29 cellular contexts compared by ENCODE assay signal in the genomic region with DNA sequence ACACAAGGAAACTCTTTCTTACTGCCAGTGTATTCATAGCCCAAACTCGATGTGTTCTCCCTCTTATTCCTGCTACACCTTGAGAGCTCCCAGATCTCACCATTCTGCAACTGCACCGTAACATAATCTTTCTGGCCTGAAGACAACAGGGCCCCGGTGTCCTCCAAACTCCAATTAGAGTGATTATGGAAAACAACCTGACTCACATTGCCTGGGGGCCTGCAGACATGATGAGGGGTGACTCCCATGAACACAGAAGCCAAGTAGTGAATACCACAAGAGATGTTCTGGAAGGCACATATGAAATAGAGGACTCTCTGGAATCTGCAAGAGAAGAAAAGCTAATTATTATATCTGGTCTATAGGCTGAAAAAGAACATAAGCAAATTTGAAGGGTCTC. TPM values are rescaled to one million over a fixed set of nuclear protein-coding genes. Genes with fewer than 3 reads are reported as not detected.
"Had no signal": no experiment of that assay in that cellular context is flagged by ENCODE, and none has a peak within 500 bp of the region (broad histone marks: within the 10 kb centered on the region; RNA-seq: fewer than 3 reads in every experiment).

No MANE protein-coding gene starts in this region.

- H3K36me3 ChIP-seq: adrenal gland, MG63, SJSA1 had no signal

- H3K4me3 ChIP-seq: adrenal gland, MG63, SJSA1 had no signal

- ATAC-seq: activated CD8-positive, alpha-beta T cell treated with anti-CD3 and anti-CD28 coated beads, Interleukin-2, amount 10 ng/mL, durations not matched to agents 7 days and 5 days; SK-N-SH treated with all-trans-retinoic acid at 6 μM for 48 hours; WTC11 had no signal

- H3K27me3 ChIP-seq: adrenal gland, SJSA1 had no signal

- DNase-seq: activated CD4-positive, alpha-beta T cell treated with anti-CD3 and anti-CD28 coated beads for 48 hours; activated CD4-positive, alpha-beta T cell treated with anti-CD3 and anti-CD28 coated beads, Interleukin-2, amount 50 U/mL, for 4 hours; activated CD4-positive, CD25-positive, alpha-beta regulatory T cell treated with anti-CD3 and anti-CD28 coated beads, Interleukin-2, amount 50 U/mL, for 72 hours; activated CD8-positive, alpha-beta memory T cell treated with anti-CD3 and anti-CD28 coated beads, Interleukin-2, amount 50 U/mL, for 48 hours; activated CD8-positive, alpha-beta T cell treated with anti-CD3 and anti-CD28 coated beads, Interleukin-2, amount 10 ng/mL, durations not matched to agents 7 days and 5 days; activated naive CD4-positive, alpha-beta T cell treated with anti-CD3 and anti-CD28 coated beads, Interleukin-2, amount 50 U/mL, for 16 hours; activated naive CD8-positive, alpha-beta T cell treated with anti-CD3 and anti-CD28 coated beads, Interleukin-2, amount 10 ng/mL, durations not matched to agents 7 days and 5 days; activated T-cell treated with anti-CD3 and anti-CD28 coated beads, Interleukin-2, amount 50 U/mL, for 1 hour; adrenal gland; anterior cingulate cortex; central memory CD4-positive, alpha-beta T cell; KG1; MG63; MV-4-11; NCI-H1092 treated with DMSO at 0.1 percent for 48 hours; NCI-H1417 treated with DMSO at 0.1 percent for 48 hours; NCI-H1694; NCI-H2029 treated with DMSO at 0.1 percent for 48 hours; NCI-H446 treated with DMSO at 0.1 percent for 48 hours; NCI-H524 treated with DMSO at 0.1 percent for 48 hours; NCI-H774; NK-92 treated with Interleukin-12 subunit alpha and Interleukin-12 subunit beta, amount 100 ng/mL, for 24 hours; OCI-M1; Right ventricle myocardium superior; SW 1271 had no signal

RNA-seq across cellular contexts. Expression of a gene that starts 19.7 kb away (rescaled TPM):
- total RNA-seq: activated CD8-positive, alpha-beta T cell treated with anti-CD3 and anti-CD28 coated beads, Interleukin-2, amount 10 ng/mL, durations not matched to agents 7 days and 5 days; activated naive CD8-positive, alpha-beta T cell treated with anti-CD3 and anti-CD28 coated beads, Interleukin-2, amount 10 ng/mL, durations not matched to agents 7 days and 5 days; LHCN-M2; Right ventricle myocardium superior; SJSA1; WTC11 had no signal

RNA-seq across cellular contexts. Expression of a gene that starts 41.3 kb away (rescaled TPM):
- total RNA-seq: activated CD8-positive, alpha-beta T cell treated with anti-CD3 and anti-CD28 coated beads, Interleukin-2, amount 10 ng/mL, durations not matched to agents 7 days and 5 days; activated naive CD8-positive, alpha-beta T cell treated with anti-CD3 and anti-CD28 coated beads, Interleukin-2, amount 10 ng/mL, durations not matched to agents 7 days and 5 days; WTC11 had no signal
